18 cellular contexts compared by ENCODE assay signal in genomic region chr4:142386450-142386849, GRCh38.
A peak's percentile ranks its signal among the peaks of the same experiment; 100 is the strongest.
DNase-seq lines count a peak whose midpoint lies in the region; ATAC-seq lines count a peak whose summit lies in the region.
"Had no signal": no experiment of that assay in that cellular context is flagged by ENCODE, and none has a peak within 500 bp of the region (broad histone marks: within the 10 kb centered on the region; RNA-seq: fewer than 3 reads in every experiment).

No MANE protein-coding gene starts in this region.

- H3K27ac Mint-ChIP-seq in activated naive CD4-positive, alpha-beta T cell treated with anti-CD3 and anti-CD28 coated beads for 36 hours: peak overlapping the region; percentile 65
- peak overlapping the region in 7 of 8 donors; percentile 23 to 79 (median 51) for H3K27ac Mint-ChIP-seq in CD8-positive, alpha-beta memory T cell
- H3K27ac Mint-ChIP-seq in central memory CD8-positive, alpha-beta T cell (ENCODE audit: low read depth): peak overlapping the region; percentile 83
- no peak overlapping the region for H3K27ac Mint-ChIP-seq in stimulated activated effector memory CD8-positive, alpha-beta T cell treated with anti-CD3 and anti-CD28 coated beads, Interleukin-12 subunit alpha, Interleukin-12 subunit beta, amount 100 ng/mL, for 72 hours

- H3K4me3 Mint-ChIP-seq in activated naive CD4-positive, alpha-beta T cell treated with anti-CD3 and anti-CD28 coated beads for 36 hours: no peak overlapping the region
- H3K4me3 Mint-ChIP-seq in CD8-positive, alpha-beta memory T cell: peak overlapping the region in 5 of 7 donors; percentile 30 to 66 (median 49)
- peak overlapping the region; percentile 63 for H3K4me3 Mint-ChIP-seq in central memory CD8-positive, alpha-beta T cell
- peak overlapping the region; percentile 30 for H3K4me3 Mint-ChIP-seq in stimulated activated effector memory CD8-positive, alpha-beta T cell treated with anti-CD3 and anti-CD28 coated beads, Interleukin-12 subunit alpha, Interleukin-12 subunit beta, amount 100 ng/mL, for 72 hours

- no peak overlapping the region for H3K4me3 ChIP-seq in CD8-positive, alpha-beta memory T cell (ENCODE audit: low read length)
- H3K4me3 ChIP-seq: BLaER1, HAP-1 had no signal

- POLR2A ChIA-PET in CD8-positive, alpha-beta memory T cell (lab: Charles Lee): no interaction called here

- DNase-seq in activated naive CD4-positive, alpha-beta T cell treated with anti-CD3 and anti-CD28 coated beads for 36 hours: no peak
- no peak for DNase-seq in activated naive CD4-positive, alpha-beta T cell treated with Interleukin-2 at 50 U/mL for 16 hours
- no peak for DNase-seq in CD8-positive, alpha-beta memory T cell
- DNase-seq in central memory CD8-positive, alpha-beta T cell (ENCODE audit: low spot score in 2 of 2): no peak
- no peak for DNase-seq in stimulated activated effector memory CD8-positive, alpha-beta T cell treated with anti-CD3 and anti-CD28 coated beads, Interleukin-12 subunit alpha, Interleukin-12 subunit beta, amount 100 ng/mL, for 72 hours (ENCODE audit: low spot score in 2 of 2)
- DNase-seq in NCI-H146 (lab: John Stamatoyannopoulos, UW) (no peak), hippocampal formation (lab: John Stamatoyannopoulos, UW) (no peak)
- DNase-seq: DMS79 treated with DMSO at 0.1 percent for 48 hours, KG1, MV-4-11, NCI-H187, NCI-H2107, NCI-H510A treated with DMSO at 0.1 percent for 48 hours, NCI-H774, OCI-M1, SHP77 had no signal

- H3K9me3 Mint-ChIP-seq in activated naive CD4-positive, alpha-beta T cell treated with anti-CD3 and anti-CD28 coated beads for 36 hours: no peaks in the 10 kb centered on the region
- H3K9me3 Mint-ChIP-seq in CD8-positive, alpha-beta memory T cell: no peaks in the 10 kb centered on the region
- no peaks in the 10 kb centered on the region for H3K9me3 Mint-ChIP-seq in central memory CD8-positive, alpha-beta T cell
- H3K9me3 Mint-ChIP-seq in stimulated activated effector memory CD8-positive, alpha-beta T cell treated with anti-CD3 and anti-CD28 coated beads, Interleukin-12 subunit alpha, Interleukin-12 subunit beta, amount 100 ng/mL, for 72 hours: no peaks in the 10 kb centered on the region

- intact Hi-C loops in activated naive CD4-positive, alpha-beta T cell treated with anti-CD3 and anti-CD28 coated beads for 36 hours (cut with micrococcal nuclease): no loop called here

- peaks cover 47% of the 10 kb centered on the region for H3K4me1 ChIP-seq in CD8-positive, alpha-beta memory T cell (ENCODE audit: insufficient read depth, low read length)
- H3K4me1 ChIP-seq: BLaER1, HAP-1 had no signal

- peaks cover 55% of the 10 kb centered on the region for H3K36me3 Mint-ChIP-seq in activated naive CD4-positive, alpha-beta T cell treated with anti-CD3 and anti-CD28 coated beads for 36 hours (ENCODE audit: low read depth)
- peaks cover 11 to 19% (median 12%) of the 10 kb centered on the region in 3 donors for H3K36me3 Mint-ChIP-seq in CD8-positive, alpha-beta memory T cell
- H3K36me3 Mint-ChIP-seq in central memory CD8-positive, alpha-beta T cell (ENCODE audit: insufficient read depth): peaks cover 8% of the 10 kb centered on the region
- H3K36me3 Mint-ChIP-seq in stimulated activated effector memory CD8-positive, alpha-beta T cell treated with anti-CD3 and anti-CD28 coated beads, Interleukin-12 subunit alpha, Interleukin-12 subunit beta, amount 100 ng/mL, for 72 hours: peaks cover 19% of the 10 kb centered on the region

- ATAC-seq in central memory CD8-positive, alpha-beta T cell (replicated peaks; ENCODE audit: extremely low read depth, poor library complexity, severe bottlenecking): no peak
- peak; percentile 36 for ATAC-seq in stimulated activated effector memory CD8-positive, alpha-beta T cell treated with anti-CD3 and anti-CD28 coated beads, Interleukin-12 subunit alpha, Interleukin-12 subunit beta, amount 100 ng/mL, for 72 hours

- H3K4me1 Mint-ChIP-seq in activated naive CD4-positive, alpha-beta T cell treated with anti-CD3 and anti-CD28 coated beads for 36 hours (ENCODE audit: low read depth): peaks cover 75% of the 10 kb centered on the region
- H3K4me1 Mint-ChIP-seq in CD8-positive, alpha-beta memory T cell: peaks cover 49 to 88% (median 81%) of the 10 kb centered on the region in 3 donors
- H3K4me1 Mint-ChIP-seq in central memory CD8-positive, alpha-beta T cell: peaks cover 49% of the 10 kb centered on the region
- peaks cover 24% of the 10 kb centered on the region for H3K4me1 Mint-ChIP-seq in stimulated activated effector memory CD8-positive, alpha-beta T cell treated with anti-CD3 and anti-CD28 coated beads, Interleukin-12 subunit alpha, Interleukin-12 subunit beta, amount 100 ng/mL, for 72 hours

- no peaks in the 10 kb centered on the region for H3K27me3 Mint-ChIP-seq in activated naive CD4-positive, alpha-beta T cell treated with anti-CD3 and anti-CD28 coated beads for 36 hours (ENCODE audit: low read depth)
- no peaks in the 10 kb centered on the region for H3K27me3 Mint-ChIP-seq in CD8-positive, alpha-beta memory T cell
- H3K27me3 Mint-ChIP-seq in central memory CD8-positive, alpha-beta T cell: no peaks in the 10 kb centered on the region

- no peaks in the 10 kb centered on the region for H3K9me3 ChIP-seq in CD8-positive, alpha-beta memory T cell (ENCODE audit: low read length)
- H3K9me3 ChIP-seq: BLaER1, HAP-1 had no signal

- CTCF ChIA-PET in activated naive CD4-positive, alpha-beta T cell treated with anti-CD3 and anti-CD28 coated beads for 36 hours (lab: Charles Lee): interaction anchor here (0.7 to 1.1 kb wide), 3 partner anchors 33 to 464 kb away, joined by 3 to 5 read pairs (median 3); no protein-coding TSS in a partner anchor
- CTCF ChIA-PET in CD8-positive, alpha-beta memory T cell (lab: Charles Lee): interaction anchor here (0.8 kb wide), 1 partner anchor 12 kb away, joined by 3 read pairs; no protein-coding TSS in a partner anchor

- no peak overlapping the region for H3K27ac ChIP-seq in CD8-positive, alpha-beta memory T cell (ENCODE audit: low read depth, low read length)
- H3K27ac ChIP-seq: BLaER1 had no signal

- no peaks in the 10 kb centered on the region for H3K36me3 ChIP-seq in CD8-positive, alpha-beta memory T cell (ENCODE audit: insufficient read depth, low read length)
- H3K36me3 ChIP-seq: BLaER1, HAP-1 had no signal

- H3K27me3 ChIP-seq in CD8-positive, alpha-beta memory T cell (ENCODE audit: insufficient read depth, low read length, poor library complexity, severe bottlenecking): no peaks in the 10 kb centered on the region
- H3K27me3 ChIP-seq: BLaER1 had no signal
